Comparison of ENCODE assay signal across 14 cellular contexts in genomic region chr12:109016978-109017377, GRCh38. TPM values are rescaled to one million over a fixed set of nuclear protein-coding genes. Genes with fewer than 3 reads are reported as not detected.
DNase-seq lines count a peak whose midpoint lies in the region.
"Had no signal": no experiment of that assay in that cellular context is flagged by ENCODE, and none has a peak within 500 bp of the region (broad histone marks: within the 10 kb centered on the region; RNA-seq: fewer than 3 reads in every experiment).

No MANE protein-coding gene starts in this region.

- DNase-seq in NCI-H82 (lab: John Stamatoyannopoulos, UW), result peak; percentile 11
- no peak for DNase-seq in NCI-H82 treated with DMSO at 0.1 percent for 48 hours (lab: John Stamatoyannopoulos, UW; ENCODE audit: unreplicated experiment)
- DNase-seq in islet precursor cell, result peak; percentile 19
- DNase-seq in ureter (ENCODE audit: low spot score), result peak; percentile 15
- no peak for DNase-seq in NCI-H146 treated with DMSO at 0.1 percent for 48 hours (lab: John Stamatoyannopoulos, UW; ENCODE audit: unreplicated experiment)
- no peak for DNase-seq in amniotic stem cell (lab: John Stamatoyannopoulos, UW)
- DNase-seq in GOT3 (lab: John Stamatoyannopoulos, UW), result no peak
- DNase-seq: Caco-2; CD4-positive, CD25-positive, alpha-beta regulatory T cell; CD8-positive, alpha-beta T cell; DMS153; DND-41; HCEC 1CT had no signal

RNA-seq across cellular contexts. Expression of gene SVOP, which starts 3.9 kb away (rescaled TPM):
- total RNA-seq in ureter, result not detected
- total RNA-seq: B cell; CD4-positive, CD25-positive, alpha-beta regulatory T cell; CD8-positive, alpha-beta T cell had no signal

RNA-seq across cellular contexts. Expression of gene USP30, which starts 35.4 kb away (rescaled TPM):
- total RNA-seq in ureter, result 10.6 TPM

Comparison
In these comparisons a context has a peak if more than half of its experiments do, and no peak if none do; other contexts are left out.
1. DNase-seq: peak in NCI-H82 (single experiment), islet precursor cell (single experiment) and ureter (single experiment); none in NCI-H82 treated with DMSO at 0.1 percent for 48 hours (single experiment), NCI-H146 treated with DMSO at 0.1 percent for 48 hours (single experiment), amniotic stem cell (single experiment) and GOT3 (single experiment).